ENCODE assay signal across 21 cellular contexts in the genomic region with DNA sequence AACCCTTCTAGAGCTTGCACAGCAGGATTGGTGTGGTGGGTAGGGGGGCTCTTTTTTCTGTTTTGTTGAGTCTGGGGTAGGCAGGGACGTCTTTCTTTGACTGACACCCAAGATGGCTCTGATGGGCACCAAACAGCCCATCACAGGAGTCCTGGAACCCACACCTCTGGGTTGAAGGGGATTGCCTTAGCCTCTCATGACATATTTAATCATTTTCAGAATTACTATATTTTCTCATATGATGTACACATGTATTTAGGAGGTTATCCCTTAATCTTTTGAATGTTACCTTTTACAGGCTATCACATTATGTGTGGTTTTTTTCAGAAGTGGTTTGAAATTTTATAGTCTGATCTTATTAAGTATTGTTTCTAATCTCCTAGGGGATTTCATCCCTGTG.
"Had no signal": no experiment of that assay in that cellular context is flagged by ENCODE, and none has a peak within 500 bp of the region (broad histone marks: within the 10 kb centered on the region; RNA-seq: fewer than 3 reads in every experiment).

No MANE protein-coding gene starts in this region.

- H3K27ac ChIP-seq: dorsolateral prefrontal cortex, heart left ventricle, pancreas, tibial artery, upper lobe of left lung, uterus had no signal

- H3K27ac Mint-ChIP-seq: nephron, progenitor cell of endocrine pancreas had no signal

- H3K9me3 Mint-ChIP-seq: naive B cell, nephron had no signal

- ATAC-seq: esophagus mucosa, heart left ventricle, left colon, left ventricle myocardium superior, pancreas, right cardiac atrium had no signal

- H3K4me3 ChIP-seq: dorsolateral prefrontal cortex, heart left ventricle, lung, pancreas, tibial artery, upper lobe of left lung, uterus had no signal

- H3K4me3 Mint-ChIP-seq: naive B cell, nephron had no signal

- H3K27me3 ChIP-seq: dorsolateral prefrontal cortex, heart left ventricle, pancreas, tibial artery, upper lobe of left lung, uterus had no signal

- H3K27me3 Mint-ChIP-seq: naive B cell, progenitor cell of endocrine pancreas had no signal

- DNase-seq: dorsolateral prefrontal cortex; effector CD8-positive, alpha-beta T cell; heart left ventricle; hippocampal formation; left colon; left ventricle myocardium superior; mesendoderm; naive B cell; occipital lobe; pancreas; right cardiac atrium; small intestine; stimulated activated CD4-positive, alpha-beta T cell treated with anti-CD3 and anti-CD28 coated beads, Interleukin-12 subunit alpha, Interleukin-12 subunit beta, amount 100 ng/mL, for 4 hours; stimulated activated naive CD4-positive, alpha-beta T cell treated with Interleukin-2 at 50 U/mL for 16 hours; tibial artery; upper lobe of left lung; uterus had no signal

- H3K36me3 ChIP-seq: pancreas, uterus had no signal

- H3K9me3 ChIP-seq: heart left ventricle, pancreas, tibial artery, upper lobe of left lung, uterus had no signal
